Comparison of ENCODE assay signal across 22 cellular contexts in the genomic region with DNA sequence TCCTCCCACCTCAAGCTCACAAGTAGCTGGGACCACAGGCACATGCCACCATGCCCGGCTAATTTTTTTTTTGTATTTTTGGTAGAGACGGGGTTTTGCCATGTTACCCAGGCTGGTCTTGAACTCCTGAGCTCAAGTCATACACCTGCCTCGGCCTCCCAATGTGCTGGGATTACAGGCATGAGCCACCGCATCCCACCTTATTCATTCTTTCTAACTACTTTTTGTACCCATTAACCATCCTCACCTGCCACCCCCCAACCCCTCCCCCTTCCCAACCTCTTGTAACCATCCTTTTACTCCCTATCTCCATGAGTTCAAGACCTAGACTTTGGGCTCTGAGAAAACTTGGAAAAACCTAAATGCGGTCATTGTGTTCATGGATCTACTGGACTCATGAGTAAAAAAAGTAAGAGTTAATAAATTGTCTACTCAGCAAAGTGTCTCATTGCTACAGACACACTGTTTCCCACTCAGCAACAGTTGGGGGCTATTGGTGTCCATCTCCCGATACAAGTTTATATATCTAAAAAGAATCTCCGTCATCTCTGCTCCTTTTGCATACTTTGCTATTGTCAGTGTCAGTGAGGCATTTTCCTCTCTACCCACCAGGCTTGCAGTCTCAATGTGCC. TPM values are rescaled to one million over a fixed set of nuclear protein-coding genes. Genes with fewer than 3 reads are reported as not detected.
DNase-seq lines count a peak whose midpoint lies in the region; ATAC-seq, FAIRE-seq and TF ChIP-seq lines count a peak whose summit lies in the region.
"Had no signal": no experiment of that assay in that cellular context is flagged by ENCODE, and none has a peak within 500 bp of the region (broad histone marks: within the 10 kb centered on the region; RNA-seq: fewer than 3 reads in every experiment).

No MANE protein-coding gene starts in this region.

- H3K9me3 Mint-ChIP-seq in GM23338 = peaks cover 5% of the 10 kb centered on the region; the same call in 1 of the 3 replicates
- no peaks in the 10 kb centered on the region for H3K9me3 Mint-ChIP-seq in astrocyte (ENCODE audit: unreplicated experiment)

- H3K18ac ChIP-seq in mesenchymal stem cell (ENCODE audit: low read depth in 1 of 2, low read length in 2 of 2) = peak overlapping the region in 1 of 2 experiments; percentile 95

- H3K4me1 ChIP-seq in GM23338 (ENCODE audit: insufficient read depth) (peaks cover 31% of the 10 kb centered on the region), astrocyte (ENCODE audit: insufficient read depth, low read length) (peaks cover 53% of the 10 kb centered on the region), mesenchymal stem cell (ENCODE audit: control insufficient read depth, insufficient read depth, low read depth, low read length) (peaks cover 24% of the 10 kb centered on the region), skeletal muscle satellite cell (ENCODE audit: control insufficient read depth, insufficient read depth, low read length) (peaks cover 51% of the 10 kb centered on the region), mucosa of descending colon (ENCODE audit: low read depth) (peaks cover 6% of the 10 kb centered on the region)

- H3K9me2 ChIP-seq in GM23338 (ENCODE audit: insufficient read depth) = no peaks in the 10 kb centered on the region

- no peaks in the 10 kb centered on the region for H3K36me3 ChIP-seq in GM23338 (ENCODE audit: insufficient read depth)
- H3K36me3 ChIP-seq in astrocyte (ENCODE audit: insufficient read depth, low read length) = no peaks in the 10 kb centered on the region
- no peaks in the 10 kb centered on the region for H3K36me3 ChIP-seq in mesenchymal stem cell (ENCODE audit: control insufficient read depth in 1 of 2, insufficient read depth in 2 of 2, low read depth in 1 of 2, low read length in 2 of 2)
- no peaks in the 10 kb centered on the region for H3K36me3 ChIP-seq in skeletal muscle satellite cell (ENCODE audit: insufficient read depth, low read length)
- no peaks in the 10 kb centered on the region for H3K36me3 ChIP-seq in mucosa of descending colon (ENCODE audit: low read depth)

- H2AFZ ChIP-seq in GM23338 (no peak overlapping the region), astrocyte (ENCODE audit: low read depth, low read length) (no peak overlapping the region), mesenchymal stem cell (ENCODE audit: low read depth, low read length) (no peak overlapping the region)

- H2BK5ac ChIP-seq in mesenchymal stem cell (ENCODE audit: low read depth, low read length, poor library complexity, severe bottlenecking) = no peak overlapping the region

- H3K79me2 ChIP-seq in GM23338 (replicated peaks; ENCODE audit: insufficient read depth) (no peaks in the 10 kb centered on the region), astrocyte (ENCODE audit: insufficient read depth, low read length) (no peaks in the 10 kb centered on the region)

- H3K14ac ChIP-seq in mesenchymal stem cell (ENCODE audit: low read length in 2 of 2) = no peak overlapping the region

- H3K27ac ChIP-seq in GM23338 (ENCODE audit: low read depth) (no peak overlapping the region), astrocyte (ENCODE audit: low read depth, low read length) (peak overlapping the region; percentile 9), mesenchymal stem cell (ENCODE audit: low read length, poor library complexity, severe bottlenecking) (no peak overlapping the region), substantia nigra (ENCODE audit: low read depth, low read length, poor library complexity, severe bottlenecking) (no peak overlapping the region)
- H3K27ac ChIP-seq: SK-N-MC had no signal

- H3F3A ChIP-seq in GM23338 (replicated peaks; ENCODE audit: low read depth) = no peaks in the 10 kb centered on the region

- peak overlapping the region; percentile 40 for H2AK5ac ChIP-seq in mesenchymal stem cell (ENCODE audit: low read length, severe bottlenecking)

- no peak overlapping the region for H2BK120ac ChIP-seq in mesenchymal stem cell (ENCODE audit: low read depth, low read length)

- no peak overlapping the region for H4K91ac ChIP-seq in mesenchymal stem cell (ENCODE audit: low read length)

- H3K27me3 Mint-ChIP-seq in GM23338 (ENCODE audit: insufficient read depth, low read depth, poor library complexity) = peaks cover 23% of the 10 kb centered on the region
- no peaks in the 10 kb centered on the region for H3K27me3 Mint-ChIP-seq in astrocyte (ENCODE audit: low read depth, unreplicated experiment)

- no peak for ATAC-seq in GM23338
- ATAC-seq in mucosa of descending colon = no peak
- ATAC-seq in HG03457 (IDR thresholded peaks at IDR 0.05; ENCODE audit: unreplicated experiment) = no peak
- ATAC-seq: HCT116 had no signal

- H3K79me1 ChIP-seq in mesenchymal stem cell (replicated peaks; ENCODE audit: low read length, poor library complexity, severe bottlenecking) = no peaks in the 10 kb centered on the region

- peak overlapping the region; percentile 70; the same call in 1 of the 3 replicates for H3K4me3 Mint-ChIP-seq in GM23338
- H3K4me3 Mint-ChIP-seq in astrocyte (ENCODE audit: unreplicated experiment) = no peak overlapping the region
- H3K4me3 Mint-ChIP-seq: CD4-positive, alpha-beta memory T cell had no signal

- H3K4me2 ChIP-seq in GM23338 (peak overlapping the region; percentile 84), astrocyte (ENCODE audit: low read length) (no peak overlapping the region), mesenchymal stem cell (ENCODE audit: low read length, poor library complexity, severe bottlenecking) (no peak overlapping the region), skeletal muscle satellite cell (ENCODE audit: low read length) (no peak overlapping the region)

- H3K27ac Mint-ChIP-seq in GM23338 = no peak overlapping the region
- H3K27ac Mint-ChIP-seq in astrocyte (ENCODE audit: unreplicated experiment) = no peak overlapping the region
- H3K27ac Mint-ChIP-seq: CD4-positive, alpha-beta memory T cell had no signal

- H3K27me3 ChIP-seq in GM23338 (ENCODE audit: insufficient read depth) (peaks cover 19% of the 10 kb centered on the region), astrocyte (ENCODE audit: insufficient read depth, low read length) (no peaks in the 10 kb centered on the region), mesenchymal stem cell (ENCODE audit: control insufficient read depth in 1 of 2, insufficient read depth in 1 of 2, low read length in 2 of 2) (peaks cover 0 to 6% of the 10 kb centered on the region in 2 experiments), skeletal muscle satellite cell (ENCODE audit: control insufficient read depth, insufficient read depth, low read length) (no peaks in the 10 kb centered on the region)

- peak overlapping the region in 1 of 2 experiments; percentile 47 for H3K4ac ChIP-seq in mesenchymal stem cell (ENCODE audit: low read depth in 1 of 2, low read length in 2 of 2)

- H3K9me3 ChIP-seq in astrocyte (ENCODE audit: insufficient read depth, low read depth, low read length) (no peaks in the 10 kb centered on the region), mesenchymal stem cell (ENCODE audit: control insufficient read depth, low read length) (peaks cover 8% of the 10 kb centered on the region), skeletal muscle satellite cell (replicated peaks; ENCODE audit: low read length) (peaks cover 4% of the 10 kb centered on the region), mucosa of descending colon (no peaks in the 10 kb centered on the region)

- H4K8ac ChIP-seq in mesenchymal stem cell (ENCODE audit: low read length) = no peak overlapping the region

- peak overlapping the region in 1 of 2 experiments; percentile 29 for H2BK12ac ChIP-seq in mesenchymal stem cell (ENCODE audit: low read length in 2 of 2)

- H3K23ac ChIP-seq in mesenchymal stem cell (ENCODE audit: low read length in 2 of 2) = no peak overlapping the region

- H4K20me1 ChIP-seq in GM23338 (replicated peaks; ENCODE audit: insufficient read depth) (no peaks in the 10 kb centered on the region), astrocyte (ENCODE audit: insufficient read depth, low read length) (no peaks in the 10 kb centered on the region)

- H3K4me1 Mint-ChIP-seq in GM23338 (peaks cover 41% of the 10 kb centered on the region), astrocyte (ENCODE audit: low read depth, unreplicated experiment) (peaks cover 43% of the 10 kb centered on the region)

- H3K9ac ChIP-seq in astrocyte (ENCODE audit: low read length) = no peak overlapping the region
- no peak overlapping the region for H3K9ac ChIP-seq in mesenchymal stem cell (ENCODE audit: low read length)
- peak overlapping the region; percentile 83 for H3K9ac ChIP-seq in skeletal muscle satellite cell (ENCODE audit: low read depth, low read length)

- H3K4me3 ChIP-seq in GM23338 (peak overlapping the region; percentile 56; the same call in 1 of the 2 replicates), astrocyte (ENCODE audit: insufficient read depth, low read depth, low read length) (no peak overlapping the region), mesenchymal stem cell (ENCODE audit: insufficient read depth in 1 of 2, low read depth in 1 of 2, low read length in 2 of 2) (no peak overlapping the region), skeletal muscle satellite cell (ENCODE audit: low read length) (no peak overlapping the region), mucosa of descending colon (no peak overlapping the region)
- H3K4me3 ChIP-seq: SK-N-MC had no signal

- WGBS in mesenchymal stem cell = 98% methylated on average over 6 of the region's 7 CpGs

- H3K36me3 Mint-ChIP-seq in GM23338 (ENCODE audit: low read depth) = no peaks in the 10 kb centered on the region
- peaks cover 3% of the 10 kb centered on the region for H3K36me3 Mint-ChIP-seq in astrocyte (ENCODE audit: low read depth, unreplicated experiment)
- H3K36me3 Mint-ChIP-seq: CD4-positive, alpha-beta memory T cell had no signal

- no peak for FAIRE-seq in astrocyte (lab: Jason Lieb, UNC)
- FAIRE-seq: GM19239, HTR-8/SVneo had no signal

- TF ChIP-seq CTCF in GM23338 (conservative IDR thresholded peaks at IDR 0.05; ENCODE audit: low read depth in 2 of 2) (no peak), astrocyte (IDR thresholded peaks at IDR 0.05; ENCODE audit: insufficient read depth, low read depth, low read length) (no peak), mucosa of descending colon (IDR thresholded peaks at IDR 0.05) (no peak)

- no peak overlapping the region for H2BK15ac ChIP-seq in mesenchymal stem cell (ENCODE audit: low read depth, poor library complexity, severe bottlenecking)

- intact Hi-C loops in mucosa of descending colon (cut with DNase I, micrococcal nuclease) = no loop called here

- no peak for DNase-seq in GM23338 (ENCODE audit: low spot score)
- no peak for DNase-seq in astrocyte (ENCODE audit: low read depth)
- no peak for DNase-seq in mesenchymal stem cell
- no peak for DNase-seq in Ammon's horn (ENCODE audit: low spot score)
- DNase-seq in substantia nigra (lab: John Stamatoyannopoulos, UW) = no peak
- no peak for DNase-seq in mucosa of descending colon
- DNase-seq: Calu3; CD4-positive, alpha-beta memory T cell; GF-D8; NCI-H1105; NCI-H1694; NCI-H2081 treated with DMSO at 0.1 percent for 48 hours; NCI-H2227 treated with DMSO at 0.1 percent for 48 hours; NCI-H510A treated with DMSO at 0.1 percent for 48 hours; NCI-H774 had no signal

RNA-seq across cellular contexts. Expression of a gene that starts 44.1 kb away (rescaled TPM):
- total RNA-seq in GM23338 (2014; rRNA removed; shearing (Covaris generic)) = 0.97 and 1.7 TPM in 2 replicates
- 2.0 and 2.2 TPM in 2 replicates for polyA plus RNA-seq in GM23338 (2016; fragmentation: Nextera tagmentation; extraction: Ambion mirVana)
- 1.2 and 1.5 TPM in 2 replicates for total RNA-seq in astrocyte
- polyA plus RNA-seq in mesenchymal stem cell (2013, experiment 1 of 2) = 1.5 TPM
- 1.6 TPM for polyA plus RNA-seq in mesenchymal stem cell (2013, experiment 2 of 2)
- 4.8 and 30.8 TPM in 2 replicates for total RNA-seq in skeletal muscle satellite cell (2012; rRNA removed)
- 10 to 100 TPM in 1 of 3 donors, 1 to 10 TPM in 1, under 1 TPM in 1; 0.46 to 11.0 (median 8.9) TPM for total RNA-seq in mucosa of descending colon
- total RNA-seq: A172; CD4-positive, alpha-beta memory T cell had no signal
